Comparison of ENCODE assay signal across 3 cellular contexts in genomic region chr16:17685445-17685844, GRCh38.
TF ChIP-seq lines count a peak whose summit lies in the region.

No MANE protein-coding gene starts in this region.

TF ChIP-seq in A549, 52 proteins besides CTCF, POLR2A, EP300 and RAD21:
- TF ChIP-seq KDM5A (IDR thresholded peaks at IDR 0.05) (no peak), MAFK (IDR thresholded peaks at IDR 0.05; ENCODE audit: partially characterized antibody) (peak; percentile 97), NFE2L2 (conservative IDR thresholded peaks at IDR 0.05; ENCODE audit: low read length) (no peak)
TF ChIP-seq in A549: peak in this region for 1.

TF ChIP-seq in IMR-90, 13 proteins besides CTCF, POLR2A, EP300 and RAD21:
- TF ChIP-seq CHD1 (IDR thresholded peaks at IDR 0.05; ENCODE audit: low read depth, low read length) (no peak), MAZ (IDR thresholded peaks at IDR 0.05; ENCODE audit: borderline replicate concordance, low read depth, low read length) (no peak), MAFK (IDR thresholded peaks at IDR 0.05; ENCODE audit: low read depth, low read length) (peak; percentile 99)

TF ChIP-seq in H1, 55 proteins besides CTCF, POLR2A, EP300 and RAD21:
- no peak for TF ChIP-seq BRCA1 (IDR thresholded peaks at IDR 0.05; ENCODE audit: low read depth, low read length)
- peak; percentile 96 for TF ChIP-seq MAFK (IDR thresholded peaks at IDR 0.05; ENCODE audit: low read depth, low read length)
- no peak for TF ChIP-seq HDAC6 (IDR thresholded peaks at IDR 0.05; ENCODE audit: low read depth, low read length)
